8 cellular contexts compared by ENCODE assay signal in the genomic region with DNA sequence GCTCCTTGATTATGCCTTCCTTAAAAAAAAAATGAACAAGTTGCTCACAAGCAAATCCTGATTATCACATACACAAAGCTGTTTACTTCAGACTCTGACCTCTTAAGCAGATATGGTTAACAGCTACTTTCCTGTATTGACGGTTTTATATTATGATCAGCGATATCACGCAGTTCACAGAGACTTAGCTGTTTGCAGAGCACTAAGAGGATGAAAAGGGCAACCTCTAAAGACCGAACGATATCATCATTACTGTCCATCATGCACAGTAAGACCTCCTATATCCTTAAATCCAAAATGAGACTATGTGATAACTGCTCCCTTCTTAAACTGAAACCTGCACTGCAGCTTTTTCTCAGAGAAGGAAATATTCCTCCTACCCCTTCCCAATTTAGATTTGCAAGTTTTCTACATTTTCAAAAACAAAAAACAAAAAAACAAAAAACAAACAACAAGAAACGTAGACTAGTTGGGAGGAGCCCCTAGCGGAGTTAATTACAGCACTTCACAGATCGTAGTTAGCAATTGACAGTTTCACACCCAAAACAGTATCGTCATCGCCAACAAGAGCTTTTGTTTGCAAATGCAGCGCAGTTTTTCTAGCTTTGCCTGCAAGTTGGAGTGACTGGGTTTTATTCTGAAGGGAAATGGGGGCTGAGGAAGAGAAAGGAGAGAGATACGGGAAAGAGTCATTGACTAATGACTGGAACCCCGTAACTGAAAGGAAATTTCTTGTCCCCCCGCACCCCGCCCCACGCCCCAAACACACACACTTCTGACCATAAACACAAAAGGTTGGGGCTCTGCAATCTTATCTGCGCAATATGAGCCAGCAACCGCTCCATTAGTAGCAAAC. TPM values are rescaled to one million over a fixed set of nuclear protein-coding genes. Genes with fewer than 3 reads are reported as not detected.
DNase-seq lines count a peak whose midpoint lies in the region; ATAC-seq and TF ChIP-seq lines count a peak whose summit lies in the region.

No MANE protein-coding gene starts in this region.

- H3K27me3 ChIP-seq in GM23338 (ENCODE audit: insufficient read depth), result no peaks in the 10 kb centered on the region
- H3K27me3 ChIP-seq in PC-9 (ENCODE audit: insufficient read depth, low read depth), result no peaks in the 10 kb centered on the region
- H3K27me3 ChIP-seq in brain microvascular endothelial cell (replicated peaks), result no peaks in the 10 kb centered on the region
- no peaks in the 10 kb centered on the region for H3K27me3 ChIP-seq in kidney epithelial cell (ENCODE audit: control insufficient read depth, insufficient read depth, low read length)

- no peaks in the 10 kb centered on the region; the same call in 2 of the 3 replicates for H3K9me3 Mint-ChIP-seq in GM23338

- TSS peak; percentile 37 for BruUV-seq in PC-9 (replicated peaks; lab: Mats Ljungman, UMichigan)

- POLR2A ChIA-PET in PC-9 (lab: Charles Lee; ENCODE audit: unreplicated experiment), result interaction anchor here (0.6 to 1.0 kb wide), 6 partner anchors 23 to 355 kb away, joined by 3 to 11 read pairs (median 4); no protein-coding TSS in a partner anchor

- intact Hi-C loops in PC-9 (cut with micrococcal nuclease; ENCODE audit: unreplicated experiment), result loop anchor here (1.0 to 2.0 kb wide), 5 partner anchors 81 to 167 kb away; a partner anchor contains a TSS

- H3K4me3 Mint-ChIP-seq in GM23338, result peak overlapping the region; percentile 98

- H3K4me2 ChIP-seq in GM23338 (peak overlapping the region; percentile 78), PC-9 (peak overlapping the region; percentile 97)

- no peaks in the 10 kb centered on the region for H3F3A ChIP-seq in GM23338 (replicated peaks; ENCODE audit: low read depth)
- peaks cover 23% of the 10 kb centered on the region; the same call in 1 of the 2 replicates for H3F3A ChIP-seq in PC-9 (ENCODE audit: insufficient read depth, low read depth)

- H3K9me2 ChIP-seq in GM23338 (ENCODE audit: insufficient read depth) (no peaks in the 10 kb centered on the region), PC-9 (ENCODE audit: insufficient read depth) (no peaks in the 10 kb centered on the region)

- H4K20me1 ChIP-seq in GM23338 (replicated peaks; ENCODE audit: insufficient read depth) (peaks cover 44% of the 10 kb centered on the region), PC-9 (ENCODE audit: insufficient read depth) (peaks cover 52% of the 10 kb centered on the region)

- TF ChIP-seq CTCF in GM23338 (conservative IDR thresholded peaks at IDR 0.05; ENCODE audit: low read depth in 2 of 2) (no peak), PC-9 (conservative IDR thresholded peaks at IDR 0.05) (no peak), brain microvascular endothelial cell (IDR thresholded peaks at IDR 0.05; ENCODE audit: low read depth, low read length, missing control alignments) (no peak), kidney epithelial cell (IDR thresholded peaks at IDR 0.05; ENCODE audit: insufficient read depth, low read length, poor library complexity, severe bottlenecking) (no peak)

- DNase-seq in Caki2 (ENCODE audit: low read depth) (peak; percentile 33), GM23338 (ENCODE audit: low spot score) (peak; percentile 47), PC-9 (no peak), brain microvascular endothelial cell (peak; percentile 1), kidney epithelial cell (ENCODE audit: low read depth) (no peak), mucosa of gallbladder (ENCODE audit: low spot score) (no peak)
- DNase-seq in stimulated activated CD4-positive, alpha-beta T cell treated with anti-CD3 and anti-CD28 coated beads, Interleukin-4, amount 100 ng/mL, for 1 hour, result peak; percentile 23

- H3K4me1 Mint-ChIP-seq in GM23338, result peaks cover 24% of the 10 kb centered on the region

- H3K27ac ChIP-seq in GM23338 (ENCODE audit: low read depth) (peak overlapping the region; percentile 99), PC-9 (peak overlapping the region; percentile 85), brain microvascular endothelial cell (peak overlapping the region; percentile 97)

- peaks cover 14% of the 10 kb centered on the region for H3K27me3 Mint-ChIP-seq in GM23338 (ENCODE audit: insufficient read depth, low read depth, poor library complexity)

- H3K36me3 ChIP-seq in GM23338 (ENCODE audit: insufficient read depth) (peaks cover 14% of the 10 kb centered on the region; the same call in 1 of the 2 replicates), PC-9 (ENCODE audit: low read depth) (peaks cover 15% of the 10 kb centered on the region), brain microvascular endothelial cell (replicated peaks) (peaks cover 9% of the 10 kb centered on the region), kidney epithelial cell (ENCODE audit: control insufficient read depth, insufficient read depth, low read length) (no peaks in the 10 kb centered on the region)

- in situ Hi-C loops in Caki2 (cut with HindIII; ENCODE audit: low pct_unique_long_range_greater_than_20kb, low sequenced_read_pairs) (no loop called here), brain microvascular endothelial cell (cut with HindIII; ENCODE audit: low pct_ligation_motif_present, low sequenced_read_pairs) (no loop called here)

- no peak overlapping the region for H2AFZ ChIP-seq in GM23338
- H2AFZ ChIP-seq in PC-9, result no peak overlapping the region

- peaks cover 65% of the 10 kb centered on the region for H3K79me2 ChIP-seq in GM23338 (replicated peaks; ENCODE audit: insufficient read depth)
- peaks cover 60% of the 10 kb centered on the region for H3K79me2 ChIP-seq in PC-9 (ENCODE audit: low read depth)

- CTCF ChIA-PET in PC-9 (lab: Charles Lee), result interaction anchor here (1.3 kb wide), 1 partner anchor 99 kb away, joined by 5 read pairs; no protein-coding TSS in a partner anchor

- H3K36me3 Mint-ChIP-seq in GM23338 (ENCODE audit: low read depth), result peaks cover 31% of the 10 kb centered on the region

- no peaks in the 10 kb centered on the region for H3K9me3 ChIP-seq in PC-9 (ENCODE audit: insufficient read depth, low read depth)

- H3K27ac Mint-ChIP-seq in GM23338, result peak overlapping the region; percentile 99

- H3K4me1 ChIP-seq in GM23338 (ENCODE audit: insufficient read depth) (peaks cover 26% of the 10 kb centered on the region), PC-9 (replicated peaks; ENCODE audit: insufficient read depth) (peaks cover 20% of the 10 kb centered on the region)

- H3K4me3 ChIP-seq in GM23338, result peak overlapping the region; percentile 97
- peak overlapping the region; percentile 98 for H3K4me3 ChIP-seq in PC-9
- H3K4me3 ChIP-seq in brain microvascular endothelial cell (ENCODE audit: low read depth, low read length), result peak overlapping the region; percentile 91
- peak overlapping the region; percentile 80 for H3K4me3 ChIP-seq in kidney epithelial cell (ENCODE audit: low read depth, low read length)

- ATAC-seq in GM23338 (no peak), HG02763 (IDR thresholded peaks at IDR 0.05; ENCODE audit: unreplicated experiment) (no peak)

TF ChIP-seq in GM23338, 12 proteins besides CTCF, POLR2A, EP300 and RAD21 (continues in another document):
- TF ChIP-seq, protein P1, sequence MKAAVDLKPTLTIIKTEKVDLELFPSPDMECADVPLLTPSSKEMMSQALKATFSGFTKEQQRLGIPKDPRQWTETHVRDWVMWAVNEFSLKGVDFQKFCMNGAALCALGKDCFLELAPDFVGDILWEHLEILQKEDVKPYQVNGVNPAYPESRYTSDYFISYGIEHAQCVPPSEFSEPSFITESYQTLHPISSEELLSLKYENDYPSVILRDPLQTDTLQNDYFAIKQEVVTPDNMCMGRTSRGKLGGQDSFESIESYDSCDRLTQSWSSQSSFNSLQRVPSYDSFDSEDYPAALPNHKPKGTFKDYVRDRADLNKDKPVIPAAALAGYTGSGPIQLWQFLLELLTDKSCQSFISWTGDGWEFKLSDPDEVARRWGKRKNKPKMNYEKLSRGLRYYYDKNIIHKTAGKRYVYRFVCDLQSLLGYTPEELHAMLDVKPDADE (IDR thresholded peaks at IDR 0.05), result no peak
- TF ChIP-seq STAT1 (IDR thresholded peaks at IDR 0.05; ENCODE audit: unreplicated experiment), result no peak
- no peak for TF ChIP-seq CREB1 (CRISPR knock-in tag; IDR thresholded peaks at IDR 0.05; ENCODE audit: low read depth)
- TF ChIP-seq, protein P2, sequence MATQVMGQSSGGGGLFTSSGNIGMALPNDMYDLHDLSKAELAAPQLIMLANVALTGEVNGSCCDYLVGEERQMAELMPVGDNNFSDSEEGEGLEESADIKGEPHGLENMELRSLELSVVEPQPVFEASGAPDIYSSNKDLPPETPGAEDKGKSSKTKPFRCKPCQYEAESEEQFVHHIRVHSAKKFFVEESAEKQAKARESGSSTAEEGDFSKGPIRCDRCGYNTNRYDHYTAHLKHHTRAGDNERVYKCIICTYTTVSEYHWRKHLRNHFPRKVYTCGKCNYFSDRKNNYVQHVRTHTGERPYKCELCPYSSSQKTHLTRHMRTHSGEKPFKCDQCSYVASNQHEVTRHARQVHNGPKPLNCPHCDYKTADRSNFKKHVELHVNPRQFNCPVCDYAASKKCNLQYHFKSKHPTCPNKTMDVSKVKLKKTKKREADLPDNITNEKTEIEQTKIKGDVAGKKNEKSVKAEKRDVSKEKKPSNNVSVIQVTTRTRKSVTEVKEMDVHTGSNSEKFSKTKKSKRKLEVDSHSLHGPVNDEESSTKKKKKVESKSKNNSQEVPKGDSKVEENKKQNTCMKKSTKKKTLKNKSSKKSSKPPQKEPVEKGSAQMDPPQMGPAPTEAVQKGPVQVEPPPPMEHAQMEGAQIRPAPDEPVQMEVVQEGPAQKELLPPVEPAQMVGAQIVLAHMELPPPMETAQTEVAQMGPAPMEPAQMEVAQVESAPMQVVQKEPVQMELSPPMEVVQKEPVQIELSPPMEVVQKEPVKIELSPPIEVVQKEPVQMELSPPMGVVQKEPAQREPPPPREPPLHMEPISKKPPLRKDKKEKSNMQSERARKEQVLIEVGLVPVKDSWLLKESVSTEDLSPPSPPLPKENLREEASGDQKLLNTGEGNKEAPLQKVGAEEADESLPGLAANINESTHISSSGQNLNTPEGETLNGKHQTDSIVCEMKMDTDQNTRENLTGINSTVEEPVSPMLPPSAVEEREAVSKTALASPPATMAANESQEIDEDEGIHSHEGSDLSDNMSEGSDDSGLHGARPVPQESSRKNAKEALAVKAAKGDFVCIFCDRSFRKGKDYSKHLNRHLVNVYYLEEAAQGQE (IDR thresholded peaks at IDR 0.05; ENCODE audit: unreplicated experiment), result no peak
- TF ChIP-seq EZH2 (IDR thresholded peaks at IDR 0.05; ENCODE audit: low read depth, unreplicated experiment), result no peak
- no peak for TF ChIP-seq ZNF331 (CRISPR knock-in tag; IDR thresholded peaks at IDR 0.05; ENCODE audit: low read depth)
- TF ChIP-seq JUNB (IDR thresholded peaks at IDR 0.05; ENCODE audit: unreplicated experiment), result no peak

RNA-seq across cellular contexts. Expression of a gene that starts 1.2 kb away (rescaled TPM):
- total RNA-seq in Caki2 (2014; rRNA removed; shearing (Covaris generic); ENCODE audit: low replicate concordance), result 26.7 and 37.1 TPM in 2 replicates
- 205 and 253 TPM in 2 replicates for total RNA-seq in GM23338 (2014; rRNA removed; shearing (Covaris generic))
- 59.1 and 68.3 TPM in 2 replicates for polyA plus RNA-seq in GM23338 (2016; fragmentation: Nextera tagmentation; extraction: Ambion mirVana)
- total RNA-seq in PC-9 (2021) (73.1 and 84.4 TPM in 2 replicates), kidney epithelial cell (77.4 and 104 TPM in 2 replicates), mucosa of gallbladder (98.9 TPM)

Comparison
In these comparisons a context has a peak if more than half of its experiments do, and no peak if none do; other contexts are left out.
1. DNase-seq: peak in Caki2 (single experiment), GM23338 (single experiment), brain microvascular endothelial cell (single experiment) and stimulated activated CD4-positive, alpha-beta T cell treated with anti-CD3 and anti-CD28 coated beads, Interleukin-4, amount 100 ng/mL, for 1 hour (single experiment); none in PC-9 (0 of 2), kidney epithelial cell (single experiment) and mucosa of gallbladder (single experiment).
2. Peak in every context shown above with its lines, with median percentiles within 50 percentile points of each other: H3K27ac ChIP-seq and H3K4me3 ChIP-seq.